ENCODE assay signal across 9 cellular contexts in the genomic region with DNA sequence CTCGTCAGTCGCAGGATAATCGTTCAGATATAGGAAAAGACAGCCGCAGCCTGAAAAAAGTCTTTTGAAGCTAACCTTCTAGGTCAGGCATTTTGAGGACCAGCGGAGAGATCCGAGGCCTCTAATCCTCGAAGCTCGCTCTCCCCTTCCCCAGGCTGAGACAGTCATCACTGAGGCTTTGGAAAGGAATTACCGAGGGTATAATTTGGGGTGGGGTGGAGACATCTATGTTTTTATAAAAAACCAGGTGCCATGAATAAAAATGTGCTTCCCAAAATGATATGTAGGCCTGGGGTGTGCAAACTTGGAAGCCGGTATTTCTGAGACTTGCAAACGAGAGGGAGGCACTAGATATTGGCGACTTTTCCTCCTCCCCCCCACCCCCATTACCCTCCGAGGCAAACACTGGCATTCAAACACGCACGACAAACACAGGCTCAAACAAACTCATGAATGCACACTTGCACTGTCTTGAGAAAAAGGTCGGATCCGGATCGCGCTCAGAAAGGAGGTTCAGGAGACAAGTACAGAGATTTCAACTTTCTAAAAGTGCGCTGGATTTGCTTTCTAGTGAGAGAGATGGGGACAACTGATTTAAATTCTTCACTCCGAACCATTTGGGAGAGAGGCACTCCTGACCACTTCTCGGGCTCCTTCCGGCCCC. TPM values are rescaled to one million over a fixed set of nuclear protein-coding genes. Genes with fewer than 3 reads are reported as not detected.
DNase-seq lines count a peak whose midpoint lies in the region; ATAC-seq, FAIRE-seq and TF ChIP-seq lines count a peak whose summit lies in the region.
"Had no signal": no experiment of that assay in that cellular context is flagged by ENCODE, and none has a peak within 500 bp of the region (broad histone marks: within the 10 kb centered on the region; RNA-seq: fewer than 3 reads in every experiment).

No MANE protein-coding gene starts in this region.

- 0 out of 2 replicates have a peak, but pooled peaks cover 3% of the 10 kb centered on the region for H4K20me1 ChIP-seq in HepG2 (ENCODE audit: insufficient read depth, low read length)

- TF ChIP-seq POLR2A in right lobe of liver (IDR thresholded peaks at IDR 0.05) (no peak), HepG2 (IDR thresholded peaks at IDR 0.05; ENCODE audit: insufficient read depth in 1 of 2, low read depth in 2 of 2, low read length in 2 of 2) (no peak)

- peak overlapping the region; percentile 84 for H3K4me3 Mint-ChIP-seq in natural killer cell

- TF ChIP-seq CTCF in right lobe of liver (IDR thresholded peaks at IDR 0.05) (no peak), HepG2 (CRISPR knock-in tag; IDR thresholded peaks at IDR 0.05) (no peak), coronary artery (IDR thresholded peaks at IDR 0.05) (no peak), natural killer cell (IDR thresholded peaks at IDR 0.05) (no peak)

- H3K4me3 ChIP-seq in right lobe of liver (peak overlapping the region in 2 of 3 donors; percentile 21 to 32), HepG2 (replicated peaks in 1 of 3; ENCODE audit: insufficient read depth in 1 of 3, low read depth in 2 of 3, low read length in 3 of 3) (no peak overlapping the region), coronary artery (peak overlapping the region; percentile 70)

- no peak for TF ChIP-seq RAD21 in HepG2 (CRISPR knock-in tag; IDR thresholded peaks at IDR 0.05)

- WGBS in right lobe of liver (ENCODE audit: insufficient coverage, low coverage, low lambda C conversion rate, missing lambda C conversion rate), result 12% methylated on average over 23 of the region's 23 CpGs
- 26% methylated on average over 23 of the region's 23 CpGs for WGBS in HepG2 (ENCODE audit: low lambda C conversion rate)

- H3K9me3 ChIP-seq in right lobe of liver, result no peaks in the 10 kb centered on the region
- no peaks in the 10 kb centered on the region for H3K9me3 ChIP-seq in HepG2 (ENCODE audit: low read length)

- peaks cover 0 to 27% of the 10 kb centered on the region in 2 donors for H3K27me3 ChIP-seq in right lobe of liver
- H3K27me3 ChIP-seq in HepG2 (ENCODE audit: control insufficient read depth in 1 of 2, insufficient read depth in 2 of 2, low read length in 2 of 2), result peaks cover 16 to 69% of the 10 kb centered on the region in 2 experiments

- peaks cover 0 to 6% (median 0%) of the 10 kb centered on the region in 4 donors for H3K4me1 ChIP-seq in right lobe of liver
- no peaks in the 10 kb centered on the region; the same call in 1 of the 2 replicates for H3K4me1 ChIP-seq in HepG2 (ENCODE audit: insufficient read depth, low read length)

- peaks cover 49 to 83% of the 10 kb centered on the region in 2 donors for H3K27me3 Mint-ChIP-seq in natural killer cell (ENCODE audit: low read depth in 2 of 2)

- no peaks in the 10 kb centered on the region for H3K36me3 ChIP-seq in right lobe of liver
- H3K36me3 ChIP-seq in HepG2 (replicated peaks in 1 of 2; ENCODE audit: control insufficient read depth in 1 of 2, insufficient read depth in 2 of 2, low read length in 2 of 2), result no peaks in the 10 kb centered on the region

- no peak for DNase-seq in right lobe of liver
- DNase-seq in HepG2 (ENCODE audit: low spot score), result no peak
- DNase-seq in coronary artery (ENCODE audit: low spot score), result no peak
- DNase-seq in natural killer cell, result no peak
- DNase-seq in stimulated activated naive CD4-positive, alpha-beta T cell treated with Interleukin-2 at 50 U/mL for 16 hours (lab: John Stamatoyannopoulos, UW), result no peak
- no peak for DNase-seq in NCI-H82 treated with DMSO at 0.1 percent for 48 hours (lab: John Stamatoyannopoulos, UW; ENCODE audit: unreplicated experiment)
- DNase-seq: activated T-cell treated with anti-CD3 and anti-CD28 coated beads for 4 hours had no signal

- no peak overlapping the region for H3K4me2 ChIP-seq in HepG2 (ENCODE audit: low read depth, low read length)

- H3K9ac ChIP-seq in HepG2 (ENCODE audit: insufficient read depth, low read depth, low read length), result no peak overlapping the region

- H3K79me2 ChIP-seq in HepG2 (ENCODE audit: insufficient read depth, low read length), result no peaks in the 10 kb centered on the region

- H3K9me3 Mint-ChIP-seq in natural killer cell, result peaks cover 0 to 2% of the 10 kb centered on the region in 2 donors

- in situ Hi-C loops in HepG2 (cut with HindIII; ENCODE audit: extremely low pct_ligation_motif_present, low pct_unique_long_range_greater_than_20kb), result no loop called here

- peaks cover 15% of the 10 kb centered on the region for H3K36me3 Mint-ChIP-seq in natural killer cell

- no peak overlapping the region for H3K27ac Mint-ChIP-seq in natural killer cell

- CTCF ChIA-PET in HepG2 (lab: Yijun Ruan, JAX; ENCODE audit: low intra/inter-chr PET ratio, low total read pairs), result no interaction called here

- ATAC-seq in right lobe of liver, result no peak
- no peak for ATAC-seq in HepG2
- ATAC-seq in natural killer cell, result no peak
- no peak for ATAC-seq in HG02571 (IDR thresholded peaks at IDR 0.05; ENCODE audit: unreplicated experiment)
- ATAC-seq in HG02973 (IDR thresholded peaks at IDR 0.05; ENCODE audit: unreplicated experiment), result no peak

- H3K27ac ChIP-seq in right lobe of liver, result no peak overlapping the region
- H3K27ac ChIP-seq in HepG2 (ENCODE audit: extremely low read length, insufficient read depth, low read length), result no peak overlapping the region
- H3K27ac ChIP-seq in coronary artery, result no peak overlapping the region

- no peak for TF ChIP-seq EP300 in HepG2 (IDR thresholded peaks at IDR 0.05; ENCODE audit: low read depth in 2 of 2, low read length in 2 of 2)
- TF ChIP-seq EP300 in HepG2 (CRISPR knock-in tag; IDR thresholded peaks at IDR 0.05; ENCODE audit: borderline replicate concordance), result no peak

- BruUV-seq in HepG2 (replicated peaks; lab: Mats Ljungman, UMichigan), result no TSS peak

- intact Hi-C loops in right lobe of liver (cut with DNase I) (no loop called here), HepG2 (cut with micrococcal nuclease; ENCODE audit: unreplicated experiment) (no loop called here), natural killer cell (cut with micrococcal nuclease) (no loop called here)

- no peak overlapping the region for H2AFZ ChIP-seq in HepG2 (ENCODE audit: low read length)

- no peak for FAIRE-seq in HepG2 (lab: Jason Lieb, UNC)

- peaks cover 7 to 9% of the 10 kb centered on the region in 2 donors for H3K4me1 Mint-ChIP-seq in natural killer cell

- POLR2A ChIA-PET in HepG2 (lab: Yijun Ruan, JAX), result no interaction called here

TF ChIP-seq in HepG2, 621 proteins besides CTCF, POLR2A, EP300 and RAD21:
- TF ChIP-seq, protein P1, sequence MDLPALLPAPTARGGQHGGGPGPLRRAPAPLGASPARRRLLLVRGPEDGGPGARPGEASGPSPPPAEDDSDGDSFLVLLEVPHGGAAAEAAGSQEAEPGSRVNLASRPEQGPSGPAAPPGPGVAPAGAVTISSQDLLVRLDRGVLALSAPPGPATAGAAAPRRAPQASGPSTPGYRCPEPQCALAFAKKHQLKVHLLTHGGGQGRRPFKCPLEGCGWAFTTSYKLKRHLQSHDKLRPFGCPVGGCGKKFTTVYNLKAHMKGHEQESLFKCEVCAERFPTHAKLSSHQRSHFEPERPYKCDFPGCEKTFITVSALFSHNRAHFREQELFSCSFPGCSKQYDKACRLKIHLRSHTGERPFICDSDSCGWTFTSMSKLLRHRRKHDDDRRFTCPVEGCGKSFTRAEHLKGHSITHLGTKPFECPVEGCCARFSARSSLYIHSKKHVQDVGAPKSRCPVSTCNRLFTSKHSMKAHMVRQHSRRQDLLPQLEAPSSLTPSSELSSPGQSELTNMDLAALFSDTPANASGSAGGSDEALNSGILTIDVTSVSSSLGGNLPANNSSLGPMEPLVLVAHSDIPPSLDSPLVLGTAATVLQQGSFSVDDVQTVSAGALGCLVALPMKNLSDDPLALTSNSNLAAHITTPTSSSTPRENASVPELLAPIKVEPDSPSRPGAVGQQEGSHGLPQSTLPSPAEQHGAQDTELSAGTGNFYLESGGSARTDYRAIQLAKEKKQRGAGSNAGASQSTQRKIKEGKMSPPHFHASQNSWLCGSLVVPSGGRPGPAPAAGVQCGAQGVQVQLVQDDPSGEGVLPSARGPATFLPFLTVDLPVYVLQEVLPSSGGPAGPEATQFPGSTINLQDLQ (CRISPR knock-in tag; IDR thresholded peaks at IDR 0.05), result no peak
- TF ChIP-seq NR2F2 (IDR thresholded peaks at IDR 0.05; ENCODE audit: borderline replicate concordance, low read depth) (no peak), SYNCRIP (IDR thresholded peaks at IDR 0.05; ENCODE audit: insufficient read depth, low read depth, low read length) (no peak), ZNF558 (CRISPR knock-in tag; IDR thresholded peaks at IDR 0.05; ENCODE audit: borderline replicate concordance) (no peak), TMF1 (CRISPR knock-in tag; IDR thresholded peaks at IDR 0.05; ENCODE audit: low read depth) (no peak), TRIM24 (CRISPR knock-in tag; IDR thresholded peaks at IDR 0.05) (no peak), ZNF850 (CRISPR knock-in tag; conservative IDR thresholded peaks at IDR 0.05) (no peak)

RNA-seq across cellular contexts. Expression of gene MSX2, which starts 0.9 kb away (rescaled TPM):
- total RNA-seq in right lobe of liver (not detected), HepG2 (2016; rRNA removed; fragmentation: Illumina TruSeq; extraction: Trizol) (not detected in 2 replicates), natural killer cell (under 1 TPM in 1 of 3 donors, not detected in 2; 0.40 TPM)
- not detected in 2 replicates for total RNA-seq in HepG2 (2016; cell fraction: cytosol; rRNA removed; fragmentation: Illumina TruSeq; extraction: Trizol; ENCODE audit: low read depth)
- not detected in 2 replicates for total RNA-seq in HepG2 (2016; cell fraction: insoluble cytoplasmic fraction; rRNA removed; fragmentation: Illumina TruSeq; extraction: Trizol)
- total RNA-seq in HepG2 (2016; cell fraction: membrane; rRNA removed; fragmentation: Illumina TruSeq; extraction: Trizol), result not detected in 2 replicates
- total RNA-seq in HepG2 (2016; cell fraction: nucleus; rRNA removed; fragmentation: Illumina TruSeq; extraction: Trizol), result not detected in 2 replicates
- polyA plus RNA-seq in HepG2 (2011; rRNA removed), result not detected in 2 replicates
- not detected in 2 replicates for polyA plus RNA-seq in HepG2 (2011; cell fraction: cytosol; rRNA removed)
- polyA plus RNA-seq in HepG2 (2011; cell fraction: nucleus; rRNA removed), result not detected in 2 replicates
- not detected in 2 replicates for polyA plus RNA-seq in HepG2 (2012)
- not detected in 2 replicates for polyA plus RNA-seq in HepG2 (2016; cell fraction: cytosol; fragmentation: Illumina TruSeq; extraction: Trizol; ENCODE audit: low read depth)
- polyA plus RNA-seq in HepG2 (2016; cell fraction: insoluble cytoplasmic fraction; fragmentation: Illumina TruSeq; extraction: Trizol; ENCODE audit: low read depth), result not detected in 2 replicates
- not detected in 2 replicates for polyA plus RNA-seq in HepG2 (2016; cell fraction: membrane; fragmentation: Illumina TruSeq; extraction: Trizol; ENCODE audit: low read depth)
- not detected in 2 replicates for polyA plus RNA-seq in HepG2 (2016; cell fraction: nucleus; fragmentation: Illumina TruSeq; extraction: Trizol; ENCODE audit: insufficient read depth, low read depth)
- 2.3 TPM in 1 of 2 replicates, not detected in the other for polyA minus RNA-seq in HepG2 (2011; rRNA and poly(A)+ RNA removed; ENCODE audit: low replicate concordance)
- polyA minus RNA-seq in HepG2 (2011; cell fraction: cytosol; rRNA and poly(A)+ RNA removed), result not detected in 2 replicates
- polyA minus RNA-seq in HepG2 (2011; cell fraction: nucleus; rRNA and poly(A)+ RNA removed), result not detected in 2 replicates

Comparison
In these comparisons a context has a peak if more than half of its experiments do, and no peak if none do; other contexts are left out.
1. H3K4me3 ChIP-seq: peak in right lobe of liver (2 of 3) and coronary artery (single experiment); none in HepG2 (0 of 3).